In genomic region chr5:169847519-169847918, GRCh38 we compare ENCODE assay signal across 33 cellular contexts.
"Had no signal": no experiment of that assay in that cellular context is flagged by ENCODE, and none has a peak within 500 bp of the region (broad histone marks: within the 10 kb centered on the region; RNA-seq: fewer than 3 reads in every experiment).

No MANE protein-coding gene starts in this region.

- H3K9me3 ChIP-seq: ovary, right lobe of liver, testis, uterus had no signal

- ATAC-seq: naive thymus-derived CD8-positive, alpha-beta T cell; natural killer cell treated with Interleukin-12 subunit alpha and Interleukin-12 subunit beta and Interleukin-15 and Interleukin-18, amount 100 ng/mL, for 72 hours; psoas muscle; right cardiac atrium; right lobe of liver; stimulated activated memory B cell treated with anti-CD40 and anti-IgM and Interleukin-4, amounts not matched to agents 10 μg/mL and 1 μg/mL and 100 μg/mL, for 72 hours; stimulated activated naive CD8-positive, alpha-beta T cell treated with anti-CD3 and anti-CD28 coated beads, Interleukin-15, amount 100 ng/mL, for 72 hours; stimulated activated naive CD8-positive, alpha-beta T cell treated with anti-CD3 and anti-CD28 coated beads, Interleukin-15, Interleukin-2, amounts not matched to agents 100 U/mL and 50 U/mL, for 24 hours; upper lobe of right lung had no signal

- H3K27me3 ChIP-seq: ovary, right lobe of liver, sigmoid colon, spleen, suprapubic skin, testis, tibial artery, transverse colon, upper lobe of right lung, uterus had no signal

- H3K4me2 ChIP-seq: smooth muscle cell had no signal

- H3K36me3 Mint-ChIP-seq: type B pancreatic cell had no signal

- H3K4me1 ChIP-seq: parathyroid adenoma, psoas muscle, right lobe of liver, sigmoid colon, spleen, suprapubic skin, testis, tibial artery, transverse colon, upper lobe of right lung, uterus had no signal

- H3K36me3 ChIP-seq: ovary, right lobe of liver, sigmoid colon, suprapubic skin, tibial artery, transverse colon, upper lobe of right lung, uterus had no signal

- H3K27me3 Mint-ChIP-seq: naive thymus-derived CD8-positive, alpha-beta T cell; natural killer cell treated with Interleukin-12 subunit alpha and Interleukin-12 subunit beta and Interleukin-15 and Interleukin-18, amount 100 ng/mL, for 72 hours; stimulated activated memory B cell treated with anti-CD40 and anti-IgM and Interleukin-4, amounts not matched to agents 10 μg/mL and 1 μg/mL and 100 μg/mL, for 72 hours; stimulated activated naive CD8-positive, alpha-beta T cell treated with anti-CD3 and anti-CD28 coated beads, Interleukin-15, amount 100 ng/mL, for 72 hours had no signal

- H3K4me1 Mint-ChIP-seq: nephron progenitor cell, neural crest cell had no signal

- DNase-seq: naive thymus-derived CD8-positive, alpha-beta T cell; nephron progenitor cell; occipital lobe; ovary; posterior cingulate gyrus; psoas muscle; right cardiac atrium; right lobe of liver; sigmoid colon; spleen; stimulated activated CD4-positive, alpha-beta T cell treated with anti-CD3 and anti-CD28 coated beads, Interleukin-12 subunit alpha, Interleukin-12 subunit beta, amount 100 ng/mL, for 4 hours; stimulated activated CD4-positive, alpha-beta T cell treated with anti-CD3 and anti-CD28 coated beads, Interleukin-1b, Interleukin-23, amount 100 ng/mL, for 48 hours; stimulated activated CD4-positive, alpha-beta T cell treated with anti-CD3 and anti-CD28 coated beads, Interleukin-4, amount 100 ng/mL, for 1 hour; stimulated activated CD4-positive, alpha-beta T cell treated with anti-CD3 and anti-CD28 coated beads, Interleukin-4, amount 100 ng/mL, for 4 hours; stimulated activated CD8-positive, alpha-beta memory T cell treated with anti-CD3 and anti-CD28 coated beads, Interleukin-4, amount 100 ng/mL, for 48 hours; stimulated activated naive CD4-positive, alpha-beta T cell; stimulated activated naive CD8-positive, alpha-beta T cell treated with anti-CD3 and anti-CD28 coated beads, Interleukin-15, amount 100 ng/mL, for 72 hours; stimulated activated naive CD8-positive, alpha-beta T cell treated with anti-CD3 and anti-CD28 coated beads, Interleukin-15, Interleukin-2, amounts not matched to agents 100 U/mL and 50 U/mL, for 24 hours; substantia nigra; testis; tibial artery; transverse colon; upper lobe of right lung; uterus had no signal

- H3K4me3 Mint-ChIP-seq: naive thymus-derived CD8-positive, alpha-beta T cell; natural killer cell treated with Interleukin-12 subunit alpha and Interleukin-12 subunit beta and Interleukin-15 and Interleukin-18, amount 100 ng/mL, for 72 hours; nephron progenitor cell; neural crest cell; stimulated activated memory B cell treated with anti-CD40 and anti-IgM and Interleukin-4, amounts not matched to agents 10 μg/mL and 1 μg/mL and 100 μg/mL, for 72 hours; stimulated activated naive CD8-positive, alpha-beta T cell treated with anti-CD3 and anti-CD28 coated beads, Interleukin-15, amount 100 ng/mL, for 72 hours; type B pancreatic cell had no signal

- H2AFZ ChIP-seq: parathyroid adenoma had no signal

- H3K79me2 ChIP-seq: parathyroid adenoma had no signal

- H3K27ac ChIP-seq: ovary, parathyroid adenoma, psoas muscle, right lobe of liver, sigmoid colon, skin epidermis, spleen, suprapubic skin, testis, tibial artery, transverse colon, upper lobe of right lung, uterus had no signal

- H3K4me3 ChIP-seq: ovary, psoas muscle, right lobe of liver, sigmoid colon, skin epidermis, smooth muscle cell, spleen, suprapubic skin, testis, tibial artery, transverse colon, upper lobe of right lung, uterus had no signal

- H3K27ac Mint-ChIP-seq: naive thymus-derived CD8-positive, alpha-beta T cell; natural killer cell treated with Interleukin-12 subunit alpha and Interleukin-12 subunit beta and Interleukin-15 and Interleukin-18, amount 100 ng/mL, for 72 hours; nephron progenitor cell; progenitor cell of endocrine pancreas; stimulated activated memory B cell treated with anti-CD40 and anti-IgM and Interleukin-4, amounts not matched to agents 10 μg/mL and 1 μg/mL and 100 μg/mL, for 72 hours; stimulated activated naive CD8-positive, alpha-beta T cell treated with anti-CD3 and anti-CD28 coated beads, Interleukin-15, amount 100 ng/mL, for 72 hours; type B pancreatic cell had no signal
